12 cellular contexts compared by ENCODE assay signal in genomic region chr16:79334127-79334526, GRCh38.
A peak's percentile ranks its signal among the peaks of the same experiment; 100 is the strongest.
DNase-seq lines count a peak whose midpoint lies in the region; ATAC-seq and TF ChIP-seq lines count a peak whose summit lies in the region.
"Had no signal": no experiment of that assay in that cellular context is flagged by ENCODE, and none has a peak within 500 bp of the region (broad histone marks: within the 10 kb centered on the region; RNA-seq: fewer than 3 reads in every experiment).

No MANE protein-coding gene starts in this region.

- DNase-seq in activated CD4-positive, alpha-beta memory T cell treated with anti-CD3 and anti-CD28 coated beads for 36 hours: peak; percentile 58
- DNase-seq in activated CD4-positive, alpha-beta memory T cell treated with anti-CD3 and anti-CD28 coated beads, Interleukin-2, amount 10 ng/mL, durations not matched to agents 7 days and 5 days: no peak
- peak; percentile 5 for DNase-seq in OCI-M1 (lab: John Stamatoyannopoulos, UW)
- peak; percentile 59 for DNase-seq in endothelial cell (ENCODE audit: low spot score)
- peak; percentile 18 for DNase-seq in stimulated activated CD4-positive, alpha-beta T cell treated with anti-CD3 and anti-CD28 coated beads, Interleukin-4, amount 100 ng/mL, for 24 hours
- no peak for DNase-seq in stomach
- DNase-seq in ovary: no peak
- DNase-seq: left cardiac atrium, SHP77 had no signal

- H3K4me1 Mint-ChIP-seq in activated CD4-positive, alpha-beta memory T cell treated with anti-CD3 and anti-CD28 coated beads for 36 hours (ENCODE audit: low read depth): no peaks in the 10 kb centered on the region
- no peaks in the 10 kb centered on the region for H3K4me1 Mint-ChIP-seq in activated CD4-positive, alpha-beta memory T cell treated with anti-CD3 and anti-CD28 coated beads, Interleukin-2, amount 10 ng/mL, durations not matched to agents 7 days and 5 days
- no peaks in the 10 kb centered on the region for H3K4me1 Mint-ChIP-seq in endothelial cell (ENCODE audit: unreplicated experiment)

- H3K27me3 ChIP-seq in stomach: no peaks in the 10 kb centered on the region
- H3K27me3 ChIP-seq in ovary: no peaks in the 10 kb centered on the region

- no peak for ATAC-seq in GM21576 (IDR thresholded peaks at IDR 0.05; ENCODE audit: unreplicated experiment)
- ATAC-seq: activated T-helper 17 cell treated with anti-CD3 and anti-CD28 coated beads, Interleukin-2, amount 50 U/mL, for 72 hours; left cardiac atrium; sciatic nerve had no signal

- H3K27ac ChIP-seq in stomach: no peak overlapping the region
- H3K27ac ChIP-seq in ovary: no peak overlapping the region

- peaks cover under 1% of the 10 kb centered on the region for H3K9me3 Mint-ChIP-seq in activated CD4-positive, alpha-beta memory T cell treated with anti-CD3 and anti-CD28 coated beads for 36 hours
- no peaks in the 10 kb centered on the region for H3K9me3 Mint-ChIP-seq in activated CD4-positive, alpha-beta memory T cell treated with anti-CD3 and anti-CD28 coated beads, Interleukin-2, amount 10 ng/mL, durations not matched to agents 7 days and 5 days
- H3K9me3 Mint-ChIP-seq in endothelial cell (ENCODE audit: unreplicated experiment): no peaks in the 10 kb centered on the region
- H3K9me3 Mint-ChIP-seq: activated T-helper 17 cell treated with anti-CD3 and anti-CD28 coated beads, Interleukin-2, amount 50 U/mL, for 72 hours had no signal

- POLR2A ChIA-PET in activated CD4-positive, alpha-beta memory T cell treated with anti-CD3 and anti-CD28 coated beads for 36 hours (lab: Charles Lee): interaction anchor here (0.5 kb wide), 1 partner anchor 631 kb away, joined by 3 read pairs; no protein-coding TSS in a partner anchor
- POLR2A ChIA-PET in activated CD4-positive, alpha-beta memory T cell treated with anti-CD3 and anti-CD28 coated beads, Interleukin-2, amount 10 ng/mL, durations not matched to agents 7 days and 5 days (lab: Charles Lee): no interaction called here

- no peaks in the 10 kb centered on the region for H3K27me3 Mint-ChIP-seq in activated CD4-positive, alpha-beta memory T cell treated with anti-CD3 and anti-CD28 coated beads for 36 hours
- peaks cover 3% of the 10 kb centered on the region for H3K27me3 Mint-ChIP-seq in activated CD4-positive, alpha-beta memory T cell treated with anti-CD3 and anti-CD28 coated beads, Interleukin-2, amount 10 ng/mL, durations not matched to agents 7 days and 5 days
- peaks cover 2% of the 10 kb centered on the region for H3K27me3 Mint-ChIP-seq in endothelial cell (ENCODE audit: unreplicated experiment)
- H3K27me3 Mint-ChIP-seq: activated T-helper 17 cell treated with anti-CD3 and anti-CD28 coated beads, Interleukin-2, amount 50 U/mL, for 72 hours had no signal

- no peak overlapping the region for H3K4me3 Mint-ChIP-seq in activated CD4-positive, alpha-beta memory T cell treated with anti-CD3 and anti-CD28 coated beads for 36 hours
- H3K4me3 Mint-ChIP-seq in activated CD4-positive, alpha-beta memory T cell treated with anti-CD3 and anti-CD28 coated beads, Interleukin-2, amount 10 ng/mL, durations not matched to agents 7 days and 5 days: no peak overlapping the region
- no peak overlapping the region for H3K4me3 Mint-ChIP-seq in endothelial cell (ENCODE audit: unreplicated experiment)
- H3K4me3 Mint-ChIP-seq: activated T-helper 17 cell treated with anti-CD3 and anti-CD28 coated beads, Interleukin-2, amount 50 U/mL, for 72 hours had no signal

- H3K36me3 ChIP-seq in stomach (no peaks in the 10 kb centered on the region), ovary (no peaks in the 10 kb centered on the region)

- WGBS in stomach, 5 donors: 78 to 81% (median 80%) methylated on average over 13 of the region's 13 CpGs
- WGBS in ovary, 3 donors: 81 to 84% (median 83%) methylated on average over 13 of the region's 13 CpGs

- intact Hi-C loops in activated CD4-positive, alpha-beta memory T cell treated with anti-CD3 and anti-CD28 coated beads for 36 hours (cut with micrococcal nuclease): no loop called here
- intact Hi-C loops in stomach (cut with DNase I; ENCODE audit: low total_unique reads) (no loop called here), ovary (cut with DNase I) (no loop called here)

- H3K4me1 ChIP-seq in stomach (peaks cover 0 to 17% (median 2%) of the 10 kb centered on the region in 4 donors), ovary (ENCODE audit: insufficient read depth) (peaks cover 1% of the 10 kb centered on the region)

- no peaks in the 10 kb centered on the region for H3K9me3 ChIP-seq in stomach
- no peaks in the 10 kb centered on the region for H3K9me3 ChIP-seq in ovary

- no peak overlapping the region for H3K27ac Mint-ChIP-seq in activated CD4-positive, alpha-beta memory T cell treated with anti-CD3 and anti-CD28 coated beads for 36 hours
- no peak overlapping the region for H3K27ac Mint-ChIP-seq in activated CD4-positive, alpha-beta memory T cell treated with anti-CD3 and anti-CD28 coated beads, Interleukin-2, amount 10 ng/mL, durations not matched to agents 7 days and 5 days
- H3K27ac Mint-ChIP-seq in endothelial cell (ENCODE audit: unreplicated experiment): no peak overlapping the region
- H3K27ac Mint-ChIP-seq: activated T-helper 17 cell treated with anti-CD3 and anti-CD28 coated beads, Interleukin-2, amount 50 U/mL, for 72 hours had no signal

- H3K4me3 ChIP-seq in stomach (no peak overlapping the region), ovary (no peak overlapping the region)

- CTCF ChIA-PET in activated CD4-positive, alpha-beta memory T cell treated with anti-CD3 and anti-CD28 coated beads for 36 hours (lab: Charles Lee): interaction anchor here (0.6 to 1.7 kb wide), 13 partner anchors 10 to 447 kb away, joined by 3 to 8 read pairs (median 3); no protein-coding TSS in a partner anchor
- CTCF ChIA-PET in activated CD4-positive, alpha-beta memory T cell treated with anti-CD3 and anti-CD28 coated beads, Interleukin-2, amount 10 ng/mL, durations not matched to agents 7 days and 5 days (lab: Charles Lee): interaction anchor here (0.8 to 1.4 kb wide), 2 partner anchors 51 to 525 kb away, joined by 3 read pairs; no protein-coding TSS in a partner anchor

- peak; percentile 80 for TF ChIP-seq CTCF in endothelial cell (IDR thresholded peaks at IDR 0.05; ENCODE audit: unreplicated experiment)
- TF ChIP-seq CTCF in stomach (IDR thresholded peaks at IDR 0.05): peak in 1 of 7 experiments; percentile 10
- no peak for TF ChIP-seq CTCF in ovary (IDR thresholded peaks at IDR 0.05)

- TF ChIP-seq EP300 in stomach (IDR thresholded peaks at IDR 0.05): no peak
- TF ChIP-seq EP300 in ovary (IDR thresholded peaks at IDR 0.05): no peak

- no peaks in the 10 kb centered on the region for H3K36me3 Mint-ChIP-seq in activated CD4-positive, alpha-beta memory T cell treated with anti-CD3 and anti-CD28 coated beads for 36 hours
- no peaks in the 10 kb centered on the region for H3K36me3 Mint-ChIP-seq in activated CD4-positive, alpha-beta memory T cell treated with anti-CD3 and anti-CD28 coated beads, Interleukin-2, amount 10 ng/mL, durations not matched to agents 7 days and 5 days (ENCODE audit: low read depth)
- H3K36me3 Mint-ChIP-seq in endothelial cell (ENCODE audit: low read depth, unreplicated experiment): no peaks in the 10 kb centered on the region

- TF ChIP-seq POLR2A in stomach (IDR thresholded peaks at IDR 0.05) (no peak), ovary (IDR thresholded peaks at IDR 0.05) (no peak)

Comparison
In these comparisons a context has a peak if more than half of its experiments do, and no peak if none do; other contexts are left out.
1. DNase-seq: peak in activated CD4-positive, alpha-beta memory T cell treated with anti-CD3 and anti-CD28 coated beads for 36 hours (single experiment), OCI-M1 (single experiment), endothelial cell (single experiment) and stimulated activated CD4-positive, alpha-beta T cell treated with anti-CD3 and anti-CD28 coated beads, Interleukin-4, amount 100 ng/mL, for 24 hours (single experiment); none in activated CD4-positive, alpha-beta memory T cell treated with anti-CD3 and anti-CD28 coated beads, Interleukin-2, amount 10 ng/mL, durations not matched to agents 7 days and 5 days (single experiment), stomach (single experiment) and ovary (0 of 5).